ENCODE assay signal across 1 cellular context in the genomic region with DNA sequence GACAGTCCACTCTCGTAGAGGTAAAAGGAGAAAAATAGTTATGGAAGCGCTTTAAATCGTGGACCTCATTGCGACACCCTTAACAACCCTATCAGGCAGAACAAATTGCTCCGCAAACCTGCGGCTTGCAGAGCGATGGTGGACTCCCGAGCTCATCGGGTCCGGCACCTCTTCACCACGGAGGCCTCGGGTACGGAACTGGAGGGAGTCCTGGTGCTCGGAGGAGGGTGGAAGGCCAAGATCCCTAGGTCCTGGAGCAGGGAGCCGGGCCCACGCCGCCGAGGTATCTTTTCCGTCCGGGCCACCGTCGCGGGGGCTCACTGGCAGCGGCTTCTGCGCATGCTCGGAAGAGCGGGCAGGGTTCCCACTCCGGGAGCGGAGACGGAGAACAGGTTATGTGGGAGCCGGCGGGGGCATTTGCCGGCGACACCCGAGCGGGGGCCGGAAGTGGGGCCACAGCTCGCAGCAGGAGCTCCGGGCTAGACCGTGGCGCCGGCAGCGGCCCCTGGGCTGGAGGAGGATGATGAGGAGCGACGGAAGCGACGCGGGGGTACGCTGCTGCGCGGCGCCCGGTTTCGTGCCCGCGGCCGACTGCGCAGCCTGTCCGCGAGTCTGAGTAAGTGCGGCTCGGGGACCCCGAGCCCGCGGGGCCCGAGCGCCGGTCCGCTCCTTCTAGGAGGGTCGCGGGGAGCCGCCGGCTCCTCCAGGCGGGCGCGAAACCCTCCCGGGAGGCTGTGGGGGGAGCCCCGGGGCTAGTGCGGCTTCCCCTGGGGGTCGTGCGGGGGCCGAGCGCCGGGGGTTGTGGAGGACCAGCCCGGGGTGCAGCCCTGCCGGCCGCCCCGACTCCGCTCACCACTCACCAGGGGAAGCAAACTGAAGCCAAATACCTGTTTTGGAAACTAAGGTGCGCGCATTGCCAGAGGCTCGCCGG.
TF ChIP-seq lines count a peak whose summit lies in the region.

A gene (plus strand): TSS at position 349 of the 931 bp plus-strand sequence. CDS start 10,827 bp downstream, outside the sequence.

TF ChIP-seq in HepG2, 621 proteins besides CTCF, POLR2A, EP300 and RAD21 (continued from another document and continues in another):
- TF ChIP-seq, protein P1, sequence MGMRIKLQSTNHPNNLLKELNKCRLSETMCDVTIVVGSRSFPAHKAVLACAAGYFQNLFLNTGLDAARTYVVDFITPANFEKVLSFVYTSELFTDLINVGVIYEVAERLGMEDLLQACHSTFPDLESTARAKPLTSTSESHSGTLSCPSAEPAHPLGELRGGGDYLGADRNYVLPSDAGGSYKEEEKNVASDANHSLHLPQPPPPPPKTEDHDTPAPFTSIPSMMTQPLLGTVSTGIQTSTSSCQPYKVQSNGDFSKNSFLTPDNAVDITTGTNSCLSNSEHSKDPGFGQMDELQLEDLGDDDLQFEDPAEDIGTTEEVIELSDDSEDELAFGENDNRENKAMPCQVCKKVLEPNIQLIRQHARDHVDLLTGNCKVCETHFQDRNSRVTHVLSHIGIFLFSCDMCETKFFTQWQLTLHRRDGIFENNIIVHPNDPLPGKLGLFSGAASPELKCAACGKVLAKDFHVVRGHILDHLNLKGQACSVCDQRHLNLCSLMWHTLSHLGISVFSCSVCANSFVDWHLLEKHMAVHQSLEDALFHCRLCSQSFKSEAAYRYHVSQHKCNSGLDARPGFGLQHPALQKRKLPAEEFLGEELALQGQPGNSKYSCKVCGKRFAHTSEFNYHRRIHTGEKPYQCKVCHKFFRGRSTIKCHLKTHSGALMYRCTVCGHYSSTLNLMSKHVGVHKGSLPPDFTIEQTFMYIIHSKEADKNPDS (CRISPR knock-in tag; IDR thresholded peaks at IDR 0.05) = peak; percentile 35; the same call in 1 of the 2 replicates
- TF ChIP-seq ZNF263 (CRISPR knock-in tag; IDR thresholded peaks at IDR 0.05) (peak; percentile 90), PPARG (CRISPR knock-in tag; conservative IDR thresholded peaks at IDR 0.05) (no peak; the same call in 1 of the 2 replicates), ATF1 (CRISPR knock-in tag; IDR thresholded peaks at IDR 0.05) (no peak), ZNF775 (CRISPR knock-in tag; IDR thresholded peaks at IDR 0.05; ENCODE audit: borderline replicate concordance) (peak; percentile 51; the same call in 1 of the 2 replicates), CHCHD3 (CRISPR knock-in tag; IDR thresholded peaks at IDR 0.05) (0 out of 2 replicates have a peak, but pooled peaks have one; percentile 37), ZNF557 (CRISPR knock-in tag; IDR thresholded peaks at IDR 0.05) (no peak), TAF1 (CRISPR knock-in tag; IDR thresholded peaks at IDR 0.05) (peak; percentile 89), ZSCAN21 (CRISPR knock-in tag; IDR thresholded peaks at IDR 0.05; ENCODE audit: borderline replicate concordance) (peak; percentile 88; the same call in 1 of the 2 replicates), ZNF382 (CRISPR knock-in tag; IDR thresholded peaks at IDR 0.05; ENCODE audit: borderline replicate concordance) (no peak), KLF12 (CRISPR knock-in tag; IDR thresholded peaks at IDR 0.05; ENCODE audit: borderline replicate concordance) (no peak), TAF15 (IDR thresholded peaks at IDR 0.05; ENCODE audit: low read depth, low read length, poor library complexity, severe bottlenecking) (peak; percentile 43), ZNF33B (CRISPR knock-in tag; IDR thresholded peaks at IDR 0.05) (no peak), MAFF (IDR thresholded peaks at IDR 0.05; ENCODE audit: low read depth, low read length) (no peak; the same call in 1 of the 2 replicates), RARA (CRISPR knock-in tag; IDR thresholded peaks at IDR 0.05) (0 out of 2 replicates have a peak, but pooled peaks have one; percentile 35), MEIS1 (CRISPR knock-in tag; IDR thresholded peaks at IDR 0.05; ENCODE audit: borderline replicate concordance) (no peak), RFXANK (CRISPR knock-in tag; IDR thresholded peaks at IDR 0.05) (no peak), ZFP62 (CRISPR knock-in tag; IDR thresholded peaks at IDR 0.05) (no peak), WIZ (CRISPR knock-in tag; IDR thresholded peaks at IDR 0.05) (no peak), ZNF343 (CRISPR knock-in tag; IDR thresholded peaks at IDR 0.05) (peak; percentile 74; the same call in 1 of the 2 replicates), ELF1 (CRISPR knock-in tag; IDR thresholded peaks at IDR 0.05) (peak; percentile 88), ZNF24 (IDR thresholded peaks at IDR 0.05) (0 out of 2 replicates have a peak, but pooled peaks have one; percentile 24), TOE1 (CRISPR knock-in tag; IDR thresholded peaks at IDR 0.05) (no peak), PRMT3 (CRISPR knock-in tag; IDR thresholded peaks at IDR 0.05; ENCODE audit: borderline replicate concordance, low read depth) (no peak), ZNF552 (CRISPR knock-in tag; IDR thresholded peaks at IDR 0.05; ENCODE audit: borderline replicate concordance) (no peak), IRF2 (CRISPR knock-in tag; IDR thresholded peaks at IDR 0.05) (peak; percentile 78; the same call in 1 of the 2 replicates), ATAD3A (CRISPR knock-in tag; IDR thresholded peaks at IDR 0.05) (no peak), ZNF430 (CRISPR knock-in tag; IDR thresholded peaks at IDR 0.05) (peak; percentile 83), ZC3H13 (CRISPR knock-in tag; IDR thresholded peaks at IDR 0.05) (0 out of 2 replicates have a peak, but pooled peaks have one; percentile 60), ZSCAN30 (CRISPR knock-in tag; IDR thresholded peaks at IDR 0.05) (no peak), MXD4 (CRISPR knock-in tag; IDR thresholded peaks at IDR 0.05) (peak; percentile 70; the same call in 1 of the 2 replicates), HNRNPH1 (optimal IDR thresholded peaks at IDR 0.05; ENCODE audit: low read depth, low read length) (peak; percentile 44), ESRRA (CRISPR knock-in tag; IDR thresholded peaks at IDR 0.05; ENCODE audit: low read depth) (no peak), RFX1 (IDR thresholded peaks at IDR 0.05) (no peak), HNRNPLL (IDR thresholded peaks at IDR 0.05; ENCODE audit: low read depth, low read length, poor library complexity, severe bottlenecking) (peak; percentile 91), GLI4 (CRISPR knock-in tag; IDR thresholded peaks at IDR 0.05; ENCODE audit: borderline replicate concordance) (no peak), TBP (CRISPR knock-in tag; IDR thresholded peaks at IDR 0.05) (no peak), ZNF20 (CRISPR knock-in tag; IDR thresholded peaks at IDR 0.05) (no peak)
- TF ChIP-seq, protein P2, sequence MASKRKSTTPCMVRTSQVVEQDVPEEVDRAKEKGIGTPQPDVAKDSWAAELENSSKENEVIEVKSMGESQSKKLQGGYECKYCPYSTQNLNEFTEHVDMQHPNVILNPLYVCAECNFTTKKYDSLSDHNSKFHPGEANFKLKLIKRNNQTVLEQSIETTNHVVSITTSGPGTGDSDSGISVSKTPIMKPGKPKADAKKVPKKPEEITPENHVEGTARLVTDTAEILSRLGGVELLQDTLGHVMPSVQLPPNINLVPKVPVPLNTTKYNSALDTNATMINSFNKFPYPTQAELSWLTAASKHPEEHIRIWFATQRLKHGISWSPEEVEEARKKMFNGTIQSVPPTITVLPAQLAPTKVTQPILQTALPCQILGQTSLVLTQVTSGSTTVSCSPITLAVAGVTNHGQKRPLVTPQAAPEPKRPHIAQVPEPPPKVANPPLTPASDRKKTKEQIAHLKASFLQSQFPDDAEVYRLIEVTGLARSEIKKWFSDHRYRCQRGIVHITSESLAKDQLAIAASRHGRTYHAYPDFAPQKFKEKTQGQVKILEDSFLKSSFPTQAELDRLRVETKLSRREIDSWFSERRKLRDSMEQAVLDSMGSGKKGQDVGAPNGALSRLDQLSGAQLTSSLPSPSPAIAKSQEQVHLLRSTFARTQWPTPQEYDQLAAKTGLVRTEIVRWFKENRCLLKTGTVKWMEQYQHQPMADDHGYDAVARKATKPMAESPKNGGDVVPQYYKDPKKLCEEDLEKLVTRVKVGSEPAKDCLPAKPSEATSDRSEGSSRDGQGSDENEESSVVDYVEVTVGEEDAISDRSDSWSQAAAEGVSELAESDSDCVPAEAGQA (IDR thresholded peaks at IDR 0.05; ENCODE audit: low read depth) = no peak
- TF ChIP-seq, protein P2 (CRISPR knock-in tag; IDR thresholded peaks at IDR 0.05; ENCODE audit: borderline replicate concordance) = no peak
- TF ChIP-seq, protein P3, sequence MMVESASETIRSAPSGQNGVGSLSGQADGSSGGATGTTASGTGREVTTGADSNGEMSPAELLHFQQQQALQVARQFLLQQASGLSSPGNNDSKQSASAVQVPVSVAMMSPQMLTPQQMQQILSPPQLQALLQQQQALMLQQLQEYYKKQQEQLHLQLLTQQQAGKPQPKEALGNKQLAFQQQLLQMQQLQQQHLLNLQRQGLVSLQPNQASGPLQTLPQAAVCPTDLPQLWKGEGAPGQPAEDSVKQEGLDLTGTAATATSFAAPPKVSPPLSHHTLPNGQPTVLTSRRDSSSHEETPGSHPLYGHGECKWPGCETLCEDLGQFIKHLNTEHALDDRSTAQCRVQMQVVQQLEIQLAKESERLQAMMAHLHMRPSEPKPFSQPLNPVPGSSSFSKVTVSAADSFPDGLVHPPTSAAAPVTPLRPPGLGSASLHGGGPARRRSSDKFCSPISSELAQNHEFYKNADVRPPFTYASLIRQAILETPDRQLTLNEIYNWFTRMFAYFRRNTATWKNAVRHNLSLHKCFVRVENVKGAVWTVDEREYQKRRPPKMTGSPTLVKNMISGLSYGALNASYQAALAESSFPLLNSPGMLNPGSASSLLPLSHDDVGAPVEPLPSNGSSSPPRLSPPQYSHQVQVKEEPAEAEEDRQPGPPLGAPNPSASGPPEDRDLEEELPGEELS (CRISPR knock-in tag; IDR thresholded peaks at IDR 0.05) = 0 out of 2 replicates have a peak, but pooled peaks have one; percentile 16
- TF ChIP-seq, protein P4, sequence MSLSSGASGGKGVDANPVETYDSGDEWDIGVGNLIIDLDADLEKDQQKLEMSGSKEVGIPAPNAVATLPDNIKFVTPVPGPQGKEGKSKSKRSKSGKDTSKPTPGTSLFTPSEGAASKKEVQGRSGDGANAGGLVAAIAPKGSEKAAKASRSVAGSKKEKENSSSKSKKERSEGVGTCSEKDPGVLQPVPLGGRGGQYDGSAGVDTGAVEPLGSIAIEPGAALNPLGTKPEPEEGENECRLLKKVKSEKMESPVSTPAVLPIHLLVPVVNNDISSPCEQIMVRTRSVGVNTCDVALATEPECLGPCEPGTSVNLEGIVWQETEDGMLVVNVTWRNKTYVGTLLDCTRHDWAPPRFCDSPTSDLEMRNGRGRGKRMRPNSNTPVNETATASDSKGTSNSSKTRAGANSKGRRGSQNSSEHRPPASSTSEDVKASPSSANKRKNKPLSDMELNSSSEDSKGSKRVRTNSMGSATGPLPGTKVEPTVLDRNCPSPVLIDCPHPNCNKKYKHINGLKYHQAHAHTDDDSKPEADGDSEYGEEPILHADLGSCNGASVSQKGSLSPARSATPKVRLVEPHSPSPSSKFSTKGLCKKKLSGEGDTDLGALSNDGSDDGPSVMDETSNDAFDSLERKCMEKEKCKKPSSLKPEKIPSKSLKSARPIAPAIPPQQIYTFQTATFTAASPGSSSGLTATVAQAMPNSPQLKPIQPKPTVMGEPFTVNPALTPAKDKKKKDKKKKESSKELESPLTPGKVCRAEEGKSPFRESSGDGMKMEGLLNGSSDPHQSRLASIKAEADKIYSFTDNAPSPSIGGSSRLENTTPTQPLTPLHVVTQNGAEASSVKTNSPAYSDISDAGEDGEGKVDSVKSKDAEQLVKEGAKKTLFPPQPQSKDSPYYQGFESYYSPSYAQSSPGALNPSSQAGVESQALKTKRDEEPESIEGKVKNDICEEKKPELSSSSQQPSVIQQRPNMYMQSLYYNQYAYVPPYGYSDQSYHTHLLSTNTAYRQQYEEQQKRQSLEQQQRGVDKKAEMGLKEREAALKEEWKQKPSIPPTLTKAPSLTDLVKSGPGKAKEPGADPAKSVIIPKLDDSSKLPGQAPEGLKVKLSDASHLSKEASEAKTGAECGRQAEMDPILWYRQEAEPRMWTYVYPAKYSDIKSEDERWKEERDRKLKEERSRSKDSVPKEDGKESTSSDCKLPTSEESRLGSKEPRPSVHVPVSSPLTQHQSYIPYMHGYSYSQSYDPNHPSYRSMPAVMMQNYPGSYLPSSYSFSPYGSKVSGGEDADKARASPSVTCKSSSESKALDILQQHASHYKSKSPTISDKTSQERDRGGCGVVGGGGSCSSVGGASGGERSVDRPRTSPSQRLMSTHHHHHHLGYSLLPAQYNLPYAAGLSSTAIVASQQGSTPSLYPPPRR (CRISPR knock-in tag; IDR thresholded peaks at IDR 0.05; ENCODE audit: borderline replicate concordance) = peak; percentile 35; the same call in 1 of the 2 replicates
- TF ChIP-seq, protein P5, sequence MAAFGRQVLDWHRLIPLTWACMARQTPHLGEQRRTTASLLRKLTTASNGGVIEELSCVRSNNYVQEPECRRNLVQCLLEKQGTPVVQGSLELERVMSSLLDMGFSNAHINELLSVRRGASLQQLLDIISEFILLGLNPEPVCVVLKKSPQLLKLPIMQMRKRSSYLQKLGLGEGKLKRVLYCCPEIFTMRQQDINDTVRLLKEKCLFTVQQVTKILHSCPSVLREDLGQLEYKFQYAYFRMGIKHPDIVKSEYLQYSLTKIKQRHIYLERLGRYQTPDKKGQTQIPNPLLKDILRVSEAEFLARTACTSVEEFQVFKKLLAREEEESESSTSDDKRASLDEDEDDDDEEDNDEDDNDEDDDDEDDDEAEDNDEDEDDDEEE (CRISPR knock-in tag; IDR thresholded peaks at IDR 0.05) = 0 out of 2 replicates have a peak, but pooled peaks have one; percentile 17
- TF ChIP-seq, protein P6, sequence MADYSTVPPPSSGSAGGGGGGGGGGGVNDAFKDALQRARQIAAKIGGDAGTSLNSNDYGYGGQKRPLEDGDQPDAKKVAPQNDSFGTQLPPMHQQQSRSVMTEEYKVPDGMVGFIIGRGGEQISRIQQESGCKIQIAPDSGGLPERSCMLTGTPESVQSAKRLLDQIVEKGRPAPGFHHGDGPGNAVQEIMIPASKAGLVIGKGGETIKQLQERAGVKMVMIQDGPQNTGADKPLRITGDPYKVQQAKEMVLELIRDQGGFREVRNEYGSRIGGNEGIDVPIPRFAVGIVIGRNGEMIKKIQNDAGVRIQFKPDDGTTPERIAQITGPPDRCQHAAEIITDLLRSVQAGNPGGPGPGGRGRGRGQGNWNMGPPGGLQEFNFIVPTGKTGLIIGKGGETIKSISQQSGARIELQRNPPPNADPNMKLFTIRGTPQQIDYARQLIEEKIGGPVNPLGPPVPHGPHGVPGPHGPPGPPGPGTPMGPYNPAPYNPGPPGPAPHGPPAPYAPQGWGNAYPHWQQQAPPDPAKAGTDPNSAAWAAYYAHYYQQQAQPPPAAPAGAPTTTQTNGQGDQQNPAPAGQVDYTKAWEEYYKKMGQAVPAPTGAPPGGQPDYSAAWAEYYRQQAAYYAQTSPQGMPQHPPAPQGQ (CRISPR knock-in tag; IDR thresholded peaks at IDR 0.05; ENCODE audit: borderline replicate concordance) = no peak
